Comparison of ENCODE assay signal across 8 cellular contexts in genomic region chr1:168439451-168440375, GRCh38.
A peak's percentile ranks its signal among the peaks of the same experiment; 100 is the strongest.
DNase-seq lines count a peak whose midpoint lies in the region; FAIRE-seq and TF ChIP-seq lines count a peak whose summit lies in the region.

No MANE protein-coding gene starts in this region.

- H3K56ac ChIP-seq in H1 (replicated peaks; ENCODE audit: insufficient read length, low read depth, low read length) = no peak overlapping the region

- no peak overlapping the region for H2BK15ac ChIP-seq in H1 (ENCODE audit: low read length)

- TF ChIP-seq POLR2A in H1 (IDR thresholded peaks at IDR 0.05; ENCODE audit: control extremely low read depth in 1 of 2, low read depth in 2 of 2, low read length in 2 of 2) = no peak

- H3K18ac ChIP-seq in H1 (ENCODE audit: extremely low read depth, low read length) = no peak overlapping the region

- H3K4me2 ChIP-seq in BLaER1 = 0 out of 2 replicates have a peak overlapping the region, but pooled peaks have one; percentile 22
- peak overlapping the region in 1 of 2 experiments; percentile 36; a peak in 3 of 4 replicates for H3K4me2 ChIP-seq in H1 (ENCODE audit: insufficient read depth in 1 of 2, low read depth in 2 of 2, low read length in 2 of 2)

- no peaks in the 10 kb centered on the region for H3K23me2 ChIP-seq in H1 (ENCODE audit: low read depth, low read length)

- H3K27me3 ChIP-seq in BLaER1 (no peaks in the 10 kb centered on the region), H1 (replicated peaks in 1 of 4; ENCODE audit: control insufficient read depth in 3 of 4, extremely low read depth in 1 of 4, insufficient read depth in 3 of 4, low read length in 3 of 4) (no peaks in the 10 kb centered on the region)

- TF ChIP-seq EP300 in H1 (IDR thresholded peaks at IDR 0.05; ENCODE audit: borderline replicate concordance in 1 of 2, low read depth in 2 of 2, low read length in 2 of 2) = no peak

- H2BK20ac ChIP-seq in H1 (ENCODE audit: low read length) = no peak overlapping the region

- H4K20me1 ChIP-seq in BLaER1 (no peaks in the 10 kb centered on the region), H1 (replicated peaks in 1 of 2; ENCODE audit: control insufficient read depth in 1 of 2, insufficient read depth in 2 of 2, low read length in 2 of 2) (no peaks in the 10 kb centered on the region)

- H3K9me3 ChIP-seq in BLaER1 (no peaks in the 10 kb centered on the region), H1 (ENCODE audit: insufficient read depth in 2 of 2, low read depth in 1 of 2, low read length in 1 of 2) (no peaks in the 10 kb centered on the region)

- no peak overlapping the region for H3K23ac ChIP-seq in H1 (ENCODE audit: insufficient read length)

- TF ChIP-seq CTCF in H1 (IDR thresholded peaks at IDR 0.05; ENCODE audit: control extremely low read depth in 1 of 3, insufficient read depth in 1 of 3, low read depth in 1 of 3, low read length in 3 of 3) = peak; percentile 58 to 94 (median 87)

- no peaks in the 10 kb centered on the region for H3K79me2 ChIP-seq in H1 (ENCODE audit: control insufficient read depth in 1 of 2, insufficient read depth in 2 of 2, low read length in 2 of 2)

- H3K9ac ChIP-seq in BLaER1 (no peak overlapping the region), H1 (replicated peaks in 1 of 4; ENCODE audit: extremely low read depth in 1 of 4, low read depth in 3 of 4, low read length in 3 of 4) (no peak overlapping the region)

- FAIRE-seq in GM19239 (lab: Jason Lieb, UNC) = peak; percentile 94
- FAIRE-seq in H1 (lab: Jason Lieb, UNC) = peak; percentile 98

- H4K8ac ChIP-seq in H1 (ENCODE audit: extremely low read depth, insufficient read depth, low read length) = no peak overlapping the region

- H2BK120ac ChIP-seq in H1 (replicated peaks; ENCODE audit: low read depth, low read length) = no peak overlapping the region

- DNase-seq in GM19239 (ENCODE audit: insufficient read length, low spot score) (peak; percentile 49), HPDE6-E6E7 (ENCODE audit: extremely low spot score) (peak; percentile 59), NOMO-1 (lab: John Stamatoyannopoulos, UW; ENCODE audit: unreplicated experiment in 2 of 2) (peak; percentile 76 to 79), H1 (ENCODE audit: low read depth in 1 of 2, low spot score in 2 of 2) (peak; percentile 61 to 82), mucosa of gallbladder (ENCODE audit: low spot score) (peak; percentile 86)
- DNase-seq in activated CD8-positive, alpha-beta memory T cell treated with anti-CD3 and anti-CD28 coated beads for 4 hours (ENCODE audit: low read depth in 2 of 2) = peak; percentile 65 to 76
- peak; percentile 63 to 64 for DNase-seq in stimulated activated CD8-positive, alpha-beta memory T cell treated with anti-CD3 and anti-CD28 coated beads, Interleukin-4, amount 100 ng/mL, for 4 hours (ENCODE audit: low read depth in 2 of 2, low spot score in 1 of 2)

- no peak overlapping the region for H3K27ac ChIP-seq in BLaER1
- H3K27ac ChIP-seq in H1 (ENCODE audit: low read depth, low read length) = no peak overlapping the region

- H3K4me1 ChIP-seq in BLaER1 (no peaks in the 10 kb centered on the region), H1 (replicated peaks in 1 of 4; ENCODE audit: control insufficient read depth in 3 of 4, insufficient read depth in 4 of 4, low read length in 3 of 4) (0 out of 7 replicates have a peak, but pooled peaks cover 0 to 2% (median 0%) of the 10 kb centered on the region in 4 experiments)

- H4K91ac ChIP-seq in H1 (replicated peaks; ENCODE audit: insufficient read length, low read length) = no peak overlapping the region

- peak; percentile 96 to 98 for TF ChIP-seq RAD21 in H1 (IDR thresholded peaks at IDR 0.05 in 1 of 2, conservative IDR thresholded peaks at IDR 0.05 in 1 of 2; ENCODE audit: low read depth in 2 of 2, low read length in 2 of 2)

- peak overlapping the region; percentile 91 for H2AFZ ChIP-seq in H1 (ENCODE audit: low read length)

- POLR2A ChIA-PET in H1 (lab: Charles Lee; ENCODE audit: partially characterized antibody) = no interaction called here

- WGBS in H1 (ENCODE audit: extremely low coverage in 1 of 2, insufficient coverage in 1 of 2, insufficient read length in 1 of 2, insufficient replicate concordance in 2 of 2, low coverage in 1 of 2, low lambda C conversion rate in 2 of 2, missing lambda C conversion rate in 1 of 2), 2 experiments = 40% methylated on average over 20 of the region's 20 CpGs; no CpG with 5 or more reads in 1 of the 2 experiments

- H3K36me3 ChIP-seq in BLaER1 (no peaks in the 10 kb centered on the region), H1 (ENCODE audit: control insufficient read depth in 2 of 4, insufficient read depth in 4 of 4, low read length in 3 of 4) (no peaks in the 10 kb centered on the region)

- no peak overlapping the region for H3K4ac ChIP-seq in H1 (replicated peaks; ENCODE audit: insufficient read length, low read depth, low read length)

- H3K4me3 ChIP-seq in BLaER1 = no peak overlapping the region
- H3K4me3 ChIP-seq in H1 (ENCODE audit: extremely low read depth in 1 of 4, insufficient read depth in 2 of 4, low read depth in 3 of 4, low read length in 4 of 4) = 0 out of 8 replicates have a peak overlapping the region, but pooled peaks of 1 of the 4 experiments have one; percentile 13

- no peak overlapping the region for H2BK5ac ChIP-seq in H1 (ENCODE audit: low read depth, low read length)

- no peaks in the 10 kb centered on the region for H3K79me1 ChIP-seq in H1 (ENCODE audit: low read depth, low read length)

- no peak overlapping the region for H2AK5ac ChIP-seq in H1 (ENCODE audit: low read depth, low read length)

- no peak overlapping the region for H3K14ac ChIP-seq in H1 (ENCODE audit: insufficient read length)

- CTCF ChIA-PET in H1 (lab: Charles Lee; ENCODE audit: partially characterized antibody) = interaction anchor here (0.6 to 6.2 kb wide), 38 partner anchors 9 to 1409 kb away, joined by 3 to 66 read pairs (median 5); no protein-coding TSS in a partner anchor

- H4K5ac ChIP-seq in H1 (ENCODE audit: insufficient read length, low read depth, low read length) = no peak overlapping the region

- no peak overlapping the region for H2BK12ac ChIP-seq in H1 (ENCODE audit: low read depth, low read length)

TF ChIP-seq in H1, 55 proteins besides CTCF, POLR2A, EP300 and RAD21:
- no peak for TF ChIP-seq ZNF274 (IDR thresholded peaks at IDR 0.05; ENCODE audit: borderline replicate concordance, extremely low read depth, low read length)
- no peak for TF ChIP-seq SP1 (IDR thresholded peaks at IDR 0.05; ENCODE audit: low read depth, low read length)
- TF ChIP-seq SIX5 (IDR thresholded peaks at IDR 0.05; ENCODE audit: low read depth, low read length) = no peak
- TF ChIP-seq KDM5A (IDR thresholded peaks at IDR 0.05; ENCODE audit: low read length) = no peak
- no peak for TF ChIP-seq JUN (IDR thresholded peaks at IDR 0.05; ENCODE audit: low read depth, low read length)
- no peak for TF ChIP-seq TCF12 (IDR thresholded peaks at IDR 0.05; ENCODE audit: low read depth, low read length)
- TF ChIP-seq CBX8 (IDR thresholded peaks at IDR 0.05; ENCODE audit: borderline replicate concordance, low read depth, low read length) = no peak
- no peak for TF ChIP-seq TAF1 (IDR thresholded peaks at IDR 0.05; ENCODE audit: low read depth, low read length)
- TF ChIP-seq, protein P1, sequence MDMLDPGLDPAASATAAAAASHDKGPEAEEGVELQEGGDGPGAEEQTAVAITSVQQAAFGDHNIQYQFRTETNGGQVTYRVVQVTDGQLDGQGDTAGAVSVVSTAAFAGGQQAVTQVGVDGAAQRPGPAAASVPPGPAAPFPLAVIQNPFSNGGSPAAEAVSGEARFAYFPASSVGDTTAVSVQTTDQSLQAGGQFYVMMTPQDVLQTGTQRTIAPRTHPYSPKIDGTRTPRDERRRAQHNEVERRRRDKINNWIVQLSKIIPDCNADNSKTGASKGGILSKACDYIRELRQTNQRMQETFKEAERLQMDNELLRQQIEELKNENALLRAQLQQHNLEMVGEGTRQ (IDR thresholded peaks at IDR 0.05; ENCODE audit: low read length) = no peak
- no peak for TF ChIP-seq CBX5 (IDR thresholded peaks at IDR 0.05; ENCODE audit: low read depth, low read length)
- TF ChIP-seq YY1 (IDR thresholded peaks at IDR 0.05; ENCODE audit: low read depth, low read length) = peak; percentile 81
- TF ChIP-seq, protein P2, sequence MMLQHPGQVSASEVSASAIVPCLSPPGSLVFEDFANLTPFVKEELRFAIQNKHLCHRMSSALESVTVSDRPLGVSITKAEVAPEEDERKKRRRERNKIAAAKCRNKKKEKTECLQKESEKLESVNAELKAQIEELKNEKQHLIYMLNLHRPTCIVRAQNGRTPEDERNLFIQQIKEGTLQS (IDR thresholded peaks at IDR 0.05; ENCODE audit: insufficient read depth, low read depth, low read length) = 0 out of 2 replicates have a peak, but pooled peaks have one; percentile 30
- peak; percentile 48 for TF ChIP-seq ASH2L (IDR thresholded peaks at IDR 0.05; ENCODE audit: low read length)
- peak; percentile 56; the same call in 1 of the 2 replicates for TF ChIP-seq EGR1 (IDR thresholded peaks at IDR 0.05; ENCODE audit: borderline replicate concordance, low read depth, low read length)
